ENCODE assay signal across 1 cellular context in genomic region chr17:81884968-81885367, GRCh38.
TF ChIP-seq lines count a peak whose summit lies in the region.

No MANE protein-coding gene starts in this region.

TF ChIP-seq in K562, 482 proteins besides CTCF, POLR2A, EP300 and RAD21:
- peak; percentile 63 for TF ChIP-seq RBFOX2 (IDR thresholded peaks at IDR 0.05; ENCODE audit: low read depth, low read length)
- TF ChIP-seq FUS (optimal IDR thresholded peaks at IDR 0.05; ENCODE audit: low read depth, low read length), result no peak
- no peak for TF ChIP-seq HNRNPLL (IDR thresholded peaks at IDR 0.05; ENCODE audit: low read depth, low read length, poor library complexity, severe bottlenecking)
- TF ChIP-seq MGA (IDR thresholded peaks at IDR 0.05), result no peak
- peak; percentile 4; the same call in 1 of the 2 replicates for TF ChIP-seq USF1 (CRISPR knock-in tag; IDR thresholded peaks at IDR 0.05)
- no peak for TF ChIP-seq EGR1 (conservative IDR thresholded peaks at IDR 0.05)
